24 cellular contexts compared by ENCODE assay signal in genomic region chr19:322616-323015, GRCh38. TPM values are rescaled to one million over a fixed set of nuclear protein-coding genes. Genes with fewer than 3 reads are reported as not detected.
DNase-seq lines count a peak whose midpoint lies in the region; ATAC-seq and TF ChIP-seq lines count a peak whose summit lies in the region.
"Had no signal": no experiment of that assay in that cellular context is flagged by ENCODE, and none has a peak within 500 bp of the region (broad histone marks: within the 10 kb centered on the region; RNA-seq: fewer than 3 reads in every experiment).

No MANE protein-coding gene starts in this region.

- H3K27me3 Mint-ChIP-seq in chondrocyte (ENCODE audit: low read depth) = no peaks in the 10 kb centered on the region
- no peaks in the 10 kb centered on the region for H3K27me3 Mint-ChIP-seq in naive thymus-derived CD8-positive, alpha-beta T cell
- no peaks in the 10 kb centered on the region for H3K27me3 Mint-ChIP-seq in effector memory CD8-positive, alpha-beta T cell
- H3K27me3 Mint-ChIP-seq: CD4-positive, CD25-positive, alpha-beta regulatory T cell; CD8-positive, alpha-beta memory T cell; IgD-negative memory B cell had no signal

- peaks cover 10% of the 10 kb centered on the region for H3K9me3 ChIP-seq in OCI-LY7 (ENCODE audit: low read length)
- no peaks in the 10 kb centered on the region for H3K9me3 ChIP-seq in osteoblast (ENCODE audit: low read depth, low read length)

- H4K20me1 ChIP-seq in OCI-LY7 (ENCODE audit: insufficient read depth, low read length) (no peaks in the 10 kb centered on the region), osteoblast (ENCODE audit: insufficient read depth, low read length) (peaks cover 34% of the 10 kb centered on the region)

- no peaks in the 10 kb centered on the region for H3K9me2 ChIP-seq in OCI-LY7 (ENCODE audit: insufficient read depth, low read length)

- H3K79me2 ChIP-seq in OCI-LY7 (ENCODE audit: insufficient read depth, low read depth, low read length) (no peaks in the 10 kb centered on the region), osteoblast (ENCODE audit: insufficient read depth, low read length) (peaks cover 72% of the 10 kb centered on the region)

- H3K4me3 ChIP-seq in OCI-LY7 (ENCODE audit: low read depth, low read length, poor library complexity, severe bottlenecking) (no peak overlapping the region), osteoblast (ENCODE audit: insufficient read depth, low read length) (no peak overlapping the region)
- H3K4me3 ChIP-seq: GM23338 had no signal

- DNase-seq in OCI-LY7 (ENCODE audit: low spot score) = no peak
- peak; percentile 44 for DNase-seq in chondrocyte (ENCODE audit: low spot score)
- DNase-seq in osteoblast (ENCODE audit: insufficient read length, low spot score, missing footprints) = peak; percentile 23
- peak; percentile 12 for DNase-seq in ureter (ENCODE audit: low spot score)
- DNase-seq in erythroblast (lab: John Stamatoyannopoulos, UW) = no peak
- no peak for DNase-seq in naive thymus-derived CD8-positive, alpha-beta T cell
- no peak for DNase-seq in effector memory CD8-positive, alpha-beta T cell
- DNase-seq: ACHN; BE2C; C1 segment of cervical spinal cord; CD4-positive, CD25-positive, alpha-beta regulatory T cell; CD8-positive, alpha-beta memory T cell; COR-L47; DMS 273 treated with DMSO at 0.1 percent for 48 hours; DMS53; DND-41; EL; H7; HFFc6 had no signal

- H3K9me3 Mint-ChIP-seq in chondrocyte (ENCODE audit: low read depth) = peaks cover 4% of the 10 kb centered on the region
- H3K9me3 Mint-ChIP-seq in naive thymus-derived CD8-positive, alpha-beta T cell = peaks cover 0 to 7% (median 1%) of the 10 kb centered on the region in 9 donors
- no peaks in the 10 kb centered on the region for H3K9me3 Mint-ChIP-seq in effector memory CD8-positive, alpha-beta T cell
- H3K9me3 Mint-ChIP-seq: HFFc6 had no signal

- peaks cover 32% of the 10 kb centered on the region for H3K36me3 Mint-ChIP-seq in chondrocyte (ENCODE audit: low read depth)
- peaks cover 12 to 54% (median 25%) of the 10 kb centered on the region in 3 donors for H3K36me3 Mint-ChIP-seq in naive thymus-derived CD8-positive, alpha-beta T cell
- H3K36me3 Mint-ChIP-seq in effector memory CD8-positive, alpha-beta T cell (ENCODE audit: insufficient read depth) = peaks cover 18% of the 10 kb centered on the region

- no peak overlapping the region for H3K27ac Mint-ChIP-seq in chondrocyte (ENCODE audit: unreplicated experiment)
- no peak overlapping the region for H3K27ac Mint-ChIP-seq in naive thymus-derived CD8-positive, alpha-beta T cell
- H3K27ac Mint-ChIP-seq in effector memory CD8-positive, alpha-beta T cell = no peak overlapping the region
- H3K27ac Mint-ChIP-seq: CD4-positive, CD25-positive, alpha-beta regulatory T cell; CD8-positive, alpha-beta memory T cell; GM23338; HFFc6; IgD-negative memory B cell had no signal

- no peak overlapping the region for H3K27ac ChIP-seq in OCI-LY7 (ENCODE audit: low read depth, low read length, poor library complexity, severe bottlenecking)
- no peak overlapping the region for H3K27ac ChIP-seq in osteoblast (ENCODE audit: low read depth, low read length)

- TF ChIP-seq POLR2A in erythroblast (IDR thresholded peaks at IDR 0.05; ENCODE audit: low read length) = no peak

- TSS peak; percentile 41 for BruUV-seq in OCI-LY7 (replicated peaks; lab: Mats Ljungman, UMichigan)

- H3K4me2 ChIP-seq in OCI-LY7 (ENCODE audit: low read length) (no peak overlapping the region), osteoblast (ENCODE audit: insufficient read depth, low read length) (no peak overlapping the region)
- H3K4me2 ChIP-seq: GM23338 had no signal

- no peak overlapping the region for H2AFZ ChIP-seq in OCI-LY7 (ENCODE audit: low read length)
- no peak overlapping the region for H2AFZ ChIP-seq in osteoblast (ENCODE audit: low read length)
- H2AFZ ChIP-seq: GM23338 had no signal

- H3K36me3 ChIP-seq in OCI-LY7 (ENCODE audit: insufficient read depth, low read length) = peaks cover 95% of the 10 kb centered on the region
- peaks cover 67% of the 10 kb centered on the region for H3K36me3 ChIP-seq in osteoblast (ENCODE audit: insufficient read depth, low read length)

- H3K4me3 Mint-ChIP-seq in chondrocyte (ENCODE audit: unreplicated experiment) = no peak overlapping the region
- no peak overlapping the region for H3K4me3 Mint-ChIP-seq in naive thymus-derived CD8-positive, alpha-beta T cell
- H3K4me3 Mint-ChIP-seq in effector memory CD8-positive, alpha-beta T cell = no peak overlapping the region
- H3K4me3 Mint-ChIP-seq: CD4-positive, CD25-positive, alpha-beta regulatory T cell; CD8-positive, alpha-beta memory T cell; GM23338; HFFc6; IgD-negative memory B cell had no signal

- CTCF ChIA-PET in OCI-LY7 (lab: Charles Lee; ENCODE audit: unreplicated experiment) = no interaction called here

- ATAC-seq in naive thymus-derived CD8-positive, alpha-beta T cell = no peak
- ATAC-seq in effector memory CD8-positive, alpha-beta T cell (replicated peaks) = no peak
- ATAC-seq: GM23338, HCT116, HepG2 had no signal

- H3K4me1 Mint-ChIP-seq in chondrocyte (ENCODE audit: low read depth) = no peaks in the 10 kb centered on the region
- H3K4me1 Mint-ChIP-seq in naive thymus-derived CD8-positive, alpha-beta T cell = peaks cover 0 to 4% (median 3%) of the 10 kb centered on the region in 4 donors
- H3K4me1 Mint-ChIP-seq in effector memory CD8-positive, alpha-beta T cell (ENCODE audit: low read depth in 2 of 2) = no peaks in the 10 kb centered on the region
- H3K4me1 Mint-ChIP-seq: GM23338, IgD-negative memory B cell had no signal

- no peak for TF ChIP-seq CTCF in OCI-LY7 (conservative IDR thresholded peaks at IDR 0.05; ENCODE audit: low read length)
- no peak for TF ChIP-seq CTCF in chondrocyte (IDR thresholded peaks at IDR 0.05)
- no peak for TF ChIP-seq CTCF in osteoblast (IDR thresholded peaks at IDR 0.05; ENCODE audit: extremely low read depth, low read depth, low read length)

- H3K4me1 ChIP-seq in OCI-LY7 (ENCODE audit: insufficient read depth, low read length, poor library complexity, severe bottlenecking) (no peaks in the 10 kb centered on the region), osteoblast (ENCODE audit: insufficient read depth, low read length) (no peaks in the 10 kb centered on the region)
- H3K4me1 ChIP-seq: BE2C had no signal

- intact Hi-C loops in OCI-LY7 (cut with micrococcal nuclease; ENCODE audit: unreplicated experiment) = no loop called here

- POLR2A ChIA-PET in OCI-LY7 (lab: Charles Lee) = no interaction called here
- POLR2A ChIA-PET in naive thymus-derived CD8-positive, alpha-beta T cell (lab: Charles Lee) = no interaction called here

- H3K27me3 ChIP-seq in osteoblast (ENCODE audit: insufficient read depth, low read length) = no peaks in the 10 kb centered on the region
- H3K27me3 ChIP-seq: BE2C had no signal

RNA-seq across cellular contexts. Expression of gene MIER2, which starts 22.0 kb away (rescaled TPM):
- 21.6 and 30.2 TPM in 2 replicates for total RNA-seq in OCI-LY7 (2014; rRNA removed; shearing (Covaris generic))
- total RNA-seq in OCI-LY7 (2022) = 29.1 and 33.0 TPM in 2 replicates
- 40.2 to 44.5 TPM (median 42.4 TPM) in 3 replicates for total RNA-seq in chondrocyte
- total RNA-seq in osteoblast = 10.9 and 14.8 TPM in 2 replicates
- 37.9 TPM for total RNA-seq in ureter
- total RNA-seq in naive thymus-derived CD8-positive, alpha-beta T cell = 10 to 100 TPM; 16.8 to 20.3 TPM
- 1 to 10 TPM; 2.1 to 3.1 (median 2.4) TPM for polyA plus RNA-seq in naive thymus-derived CD8-positive, alpha-beta T cell

RNA-seq across cellular contexts. Expression of gene PLPP2, which starts 31.4 kb away (rescaled TPM):
- 0.03 and 0.05 TPM in 2 replicates for total RNA-seq in OCI-LY7 (2014; rRNA removed; shearing (Covaris generic))
- total RNA-seq in OCI-LY7 (2022) (0.50 and 0.80 TPM in 2 replicates), chondrocyte (0.36 to 4.1 TPM (median 3.0 TPM) in 3 replicates), osteoblast (1.1 and 1.5 TPM in 2 replicates), ureter (64.5 TPM)
- total RNA-seq in naive thymus-derived CD8-positive, alpha-beta T cell = not detected
- polyA plus RNA-seq in naive thymus-derived CD8-positive, alpha-beta T cell = under 1 TPM in 1 of 3 donors, not detected in 2; 0.69 TPM
- total RNA-seq: CD8-positive, alpha-beta memory T cell; G401; HepG2 had no signal
- polyA plus RNA-seq: HepG2 had no signal

Comparison
In these comparisons a context has a peak if more than half of its experiments do, and no peak if none do; other contexts are left out.
1. DNase-seq: peak in chondrocyte (single experiment), osteoblast (single experiment) and ureter (single experiment); none in OCI-LY7 (single experiment), erythroblast (0 of 2), naive thymus-derived CD8-positive, alpha-beta T cell (0 of 10) and effector memory CD8-positive, alpha-beta T cell (0 of 3).
2. RNA of gene PLPP2, which starts 31.4 kb away (total RNA-seq): 64.5 TPM in ureter (single experiment); 0.36 to 4.1 TPM in chondrocyte, 1.1 to 1.5 TPM in osteoblast, 0.03 to 0.80 TPM in OCI-LY7 and not detected in naive thymus-derived CD8-positive, alpha-beta T cell; every median in the first group is over 10 times any median in the second.